Comparison of ENCODE assay signal across 8 cellular contexts in the genomic region with DNA sequence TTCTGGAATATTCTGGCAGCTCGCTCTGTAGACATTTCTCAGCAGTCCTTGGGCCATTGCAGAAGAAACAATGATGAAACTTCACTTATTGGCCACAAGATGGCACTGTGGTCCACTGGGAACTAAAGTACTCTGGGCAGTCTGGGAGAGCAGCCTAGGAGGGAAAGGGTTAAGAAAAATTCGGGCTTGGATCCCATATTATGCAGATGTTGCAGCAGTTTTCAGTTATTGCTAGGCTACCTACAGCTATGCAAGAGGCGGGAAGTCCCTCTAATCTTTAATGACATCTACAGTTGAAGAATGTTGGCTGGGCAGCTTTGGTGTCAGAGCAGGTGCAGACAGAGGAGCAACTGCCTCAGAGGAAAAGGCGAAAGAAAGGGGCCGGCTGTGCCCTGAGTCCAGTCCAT.
DNase-seq lines count a peak whose midpoint lies in the region; ATAC-seq and TF ChIP-seq lines count a peak whose summit lies in the region.

No MANE protein-coding gene starts in this region.

- ATAC-seq in GM19463 (IDR thresholded peaks at IDR 0.05; ENCODE audit: unreplicated experiment) (peak; percentile 86), HG03460 (IDR thresholded peaks at IDR 0.05; ENCODE audit: unreplicated experiment) (peak; percentile 89), right lobe of liver (peak; percentile 79 to 87 (median 82)), upper lobe of left lung (ENCODE audit: low FRiP score in 2 of 2) (peak; percentile 64 to 81)

- no peak overlapping the region for H2AFZ ChIP-seq in OCI-LY3 (ENCODE audit: low read depth, low read length)

- DNase-seq in NOMO-1 treated with DMSO at 0.1 percent for 48 hours (lab: John Stamatoyannopoulos, UW; ENCODE audit: unreplicated experiment) (peak; percentile 37), NOMO-1 treated with dmso at 0.1 percent for 144 hours (lab: John Stamatoyannopoulos, UW; ENCODE audit: unreplicated experiment) (no peak), cerebellar cortex (ENCODE audit: low spot score) (peak; percentile 46), right lobe of liver (no peak), upper lobe of left lung (no peak)

- TF ChIP-seq POLR2A in right lobe of liver (IDR thresholded peaks at IDR 0.05) (no peak), upper lobe of left lung (IDR thresholded peaks at IDR 0.05) (no peak)

- no peak for TF ChIP-seq EP300 in upper lobe of left lung (IDR thresholded peaks at IDR 0.05)

- H3K9ac ChIP-seq in OCI-LY3 (ENCODE audit: low read length), result no peak overlapping the region

- peaks cover 33% of the 10 kb centered on the region for H3K27me3 ChIP-seq in OCI-LY3 (ENCODE audit: low read depth, low read length)
- H3K27me3 ChIP-seq in right lobe of liver, result no peaks in the 10 kb centered on the region
- no peaks in the 10 kb centered on the region for H3K27me3 ChIP-seq in upper lobe of left lung

- H3K4me3 ChIP-seq in OCI-LY3 (ENCODE audit: low read length) (no peak overlapping the region), right lobe of liver (no peak overlapping the region), upper lobe of left lung (no peak overlapping the region)

- H3K36me3 ChIP-seq in OCI-LY3 (replicated peaks; ENCODE audit: low read depth, low read length) (no peaks in the 10 kb centered on the region), right lobe of liver (no peaks in the 10 kb centered on the region), upper lobe of left lung (no peaks in the 10 kb centered on the region)

- TF ChIP-seq CTCF in OCI-LY3 (IDR thresholded peaks at IDR 0.05; ENCODE audit: low read depth, low read length), result peak; percentile 72
- TF ChIP-seq CTCF in right lobe of liver (IDR thresholded peaks at IDR 0.05), result peak; percentile 41 to 76 (median 66)
- TF ChIP-seq CTCF in upper lobe of left lung (IDR thresholded peaks at IDR 0.05), result peak; percentile 34 to 65 (median 55)

- H3K79me2 ChIP-seq in OCI-LY3 (ENCODE audit: low read length), result no peaks in the 10 kb centered on the region

- intact Hi-C loops in right lobe of liver (cut with DNase I), result no loop called here

- 13% methylated on average over 5 of the region's 5 CpGs for WGBS in right lobe of liver (ENCODE audit: insufficient coverage, low coverage, low lambda C conversion rate, missing lambda C conversion rate)
- 5 to 9% methylated on average over 5 of the region's 5 CpGs for WGBS in upper lobe of left lung, 2 donors

- H3K9me3 ChIP-seq in OCI-LY3 (ENCODE audit: insufficient read depth, low read length), result no peaks in the 10 kb centered on the region
- no peaks in the 10 kb centered on the region for H3K9me3 ChIP-seq in right lobe of liver
- no peaks in the 10 kb centered on the region for H3K9me3 ChIP-seq in upper lobe of left lung

- H3K4me1 ChIP-seq in OCI-LY3 (ENCODE audit: low read length), result no peaks in the 10 kb centered on the region
- H3K4me1 ChIP-seq in right lobe of liver, result no peaks in the 10 kb centered on the region
- peaks cover 0 to 13% (median 6%) of the 10 kb centered on the region in 4 donors for H3K4me1 ChIP-seq in upper lobe of left lung

- no peak overlapping the region for H3K4me2 ChIP-seq in OCI-LY3 (ENCODE audit: low read length)

- H3K27ac ChIP-seq in OCI-LY3 (ENCODE audit: low read length) (no peak overlapping the region), right lobe of liver (no peak overlapping the region), upper lobe of left lung (no peak overlapping the region)

- H4K20me1 ChIP-seq in OCI-LY3 (ENCODE audit: insufficient read depth, low read length), result no peaks in the 10 kb centered on the region

Comparison
In these comparisons a context has a peak if more than half of its experiments do, and no peak if none do; other contexts are left out.
1. DNase-seq: peak in NOMO-1 treated with DMSO at 0.1 percent for 48 hours (single experiment) and cerebellar cortex (single experiment); none in NOMO-1 treated with dmso at 0.1 percent for 144 hours (single experiment), right lobe of liver (0 of 3) and upper lobe of left lung (0 of 2).
2. Peak in every context shown above with its lines, with median percentiles within 50 percentile points of each other: ATAC-seq and CTCF ChIP-seq.